Comparison of ENCODE assay signal across 16 cellular contexts in the genomic region with DNA sequence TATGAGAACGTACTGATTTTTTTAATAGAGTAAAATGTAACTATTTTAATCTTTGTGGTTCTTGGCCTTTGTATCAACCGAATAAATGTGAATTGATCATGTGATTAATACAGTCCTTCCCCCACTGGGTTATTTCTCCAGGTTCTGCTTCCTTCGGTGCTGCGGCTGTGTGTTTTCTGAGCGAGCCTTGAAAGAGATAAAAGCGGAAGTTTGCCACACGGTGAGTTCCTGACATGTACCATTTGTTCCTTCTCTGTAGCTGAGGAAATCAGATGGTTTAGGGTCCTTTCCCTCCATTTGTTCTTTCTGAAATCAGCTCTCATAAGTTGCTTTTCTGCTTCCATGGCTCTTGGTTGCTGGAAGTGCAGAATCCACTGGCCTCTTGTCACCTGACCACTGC. TPM values are rescaled to one million over a fixed set of nuclear protein-coding genes. Genes with fewer than 3 reads are reported as not detected.
DNase-seq lines count a peak whose midpoint lies in the region; TF ChIP-seq lines count a peak whose summit lies in the region.
"Had no signal": no experiment of that assay in that cellular context is flagged by ENCODE, and none has a peak within 500 bp of the region (broad histone marks: within the 10 kb centered on the region; RNA-seq: fewer than 3 reads in every experiment).

No MANE protein-coding gene starts in this region.

- no peak overlapping the region for H3K9ac ChIP-seq in BLaER1

- intact Hi-C loops in activated CD4-positive, alpha-beta memory T cell treated with anti-CD3 and anti-CD28 coated beads for 36 hours (cut with micrococcal nuclease): no loop called here
- intact Hi-C loops in esophagus squamous epithelium (cut with DNase I): no loop called here
- intact Hi-C loops in prostate gland (cut with DNase I): no loop called here

- TF ChIP-seq POLR2A in esophagus squamous epithelium (IDR thresholded peaks at IDR 0.05) (no peak), prostate gland (IDR thresholded peaks at IDR 0.05) (no peak)

- H3K36me3 Mint-ChIP-seq in activated CD4-positive, alpha-beta memory T cell treated with anti-CD3 and anti-CD28 coated beads for 36 hours: peaks cover 53% of the 10 kb centered on the region
- peaks cover 13 to 64% (median 34%) of the 10 kb centered on the region in 3 donors for H3K36me3 Mint-ChIP-seq in immature natural killer cell

- 78 to 81% methylated on average over 4 to 7 of the region's 7 CpGs for WGBS in esophagus squamous epithelium, 2 donors
- 78% methylated on average over 7 of the region's 7 CpGs for WGBS in prostate gland

- peaks cover 42% of the 10 kb centered on the region; the same call in 1 of the 2 replicates for H4K20me1 ChIP-seq in BLaER1

- no peaks in the 10 kb centered on the region for H3K9me3 ChIP-seq in BLaER1
- no peaks in the 10 kb centered on the region for H3K9me3 ChIP-seq in esophagus squamous epithelium
- H3K9me3 ChIP-seq in prostate gland: no peaks in the 10 kb centered on the region

- H3K27ac Mint-ChIP-seq in activated CD4-positive, alpha-beta memory T cell treated with anti-CD3 and anti-CD28 coated beads for 36 hours: peak overlapping the region; percentile 59
- H3K27ac Mint-ChIP-seq in immature natural killer cell: peak overlapping the region in 4 of 6 donors; percentile 3 to 82 (median 42)

- POLR2A ChIA-PET in activated CD4-positive, alpha-beta memory T cell treated with anti-CD3 and anti-CD28 coated beads for 36 hours (lab: Charles Lee): no interaction called here

- no peaks in the 10 kb centered on the region for H3K9me3 Mint-ChIP-seq in activated CD4-positive, alpha-beta memory T cell treated with anti-CD3 and anti-CD28 coated beads for 36 hours
- H3K9me3 Mint-ChIP-seq in immature natural killer cell: peaks cover 0 to 2% (median 0%) of the 10 kb centered on the region in 6 donors

- H3K4me3 Mint-ChIP-seq in activated CD4-positive, alpha-beta memory T cell treated with anti-CD3 and anti-CD28 coated beads for 36 hours: no peak overlapping the region
- H3K4me3 Mint-ChIP-seq in immature natural killer cell: no peak overlapping the region

- DNase-seq in GDM1 (lab: John Stamatoyannopoulos, UW) (peak; percentile 49), immature natural killer cell (no peak), esophagus squamous epithelium (lab: John Stamatoyannopoulos, UW) (no peak), SW 1271 (lab: John Stamatoyannopoulos, UW) (no peak), prostate gland (ENCODE audit: low spot score) (no peak)
- DNase-seq in activated CD4-positive, alpha-beta memory T cell treated with anti-CD3 and anti-CD28 coated beads for 36 hours: no peak
- DNase-seq in activated CD4-positive, CD25-positive, alpha-beta regulatory T cell treated with anti-CD3 and anti-CD28 coated beads, Interleukin-2, amount 50 U/mL, for 72 hours: no peak
- DNase-seq: activated CD4-positive, alpha-beta T cell treated with anti-CD3 and anti-CD28 coated beads, Interleukin-2, amount 50 U/mL, for 1 hour; NCI-H1092 treated with DMSO at 0.1 percent for 48 hours; NCI-H345; retina; stimulated activated CD4-positive, alpha-beta T cell treated with anti-CD3 and anti-CD28 coated beads, Interleukin-2, amount 100 ng/mL, for 24 hours had no signal

- H3K4me1 ChIP-seq in BLaER1 (peaks cover 17% of the 10 kb centered on the region), esophagus squamous epithelium (no peaks in the 10 kb centered on the region), prostate gland (replicated peaks) (no peaks in the 10 kb centered on the region)

- no peak for TF ChIP-seq CTCF in esophagus squamous epithelium (IDR thresholded peaks at IDR 0.05)
- no peak for TF ChIP-seq CTCF in prostate gland (IDR thresholded peaks at IDR 0.05)

- H3K36me3 ChIP-seq in BLaER1: peaks cover 95% of the 10 kb centered on the region
- peaks cover 8 to 100% (median 31%) of the 10 kb centered on the region in 3 donors for H3K36me3 ChIP-seq in esophagus squamous epithelium
- H3K36me3 ChIP-seq in prostate gland: peaks cover 0 to 3% of the 10 kb centered on the region in 2 donors

- no peak overlapping the region for H3K4me3 ChIP-seq in BLaER1
- H3K4me3 ChIP-seq in esophagus squamous epithelium: no peak overlapping the region
- H3K4me3 ChIP-seq in prostate gland: no peak overlapping the region

- H3K4me1 Mint-ChIP-seq in activated CD4-positive, alpha-beta memory T cell treated with anti-CD3 and anti-CD28 coated beads for 36 hours (ENCODE audit: low read depth): peaks cover 30% of the 10 kb centered on the region
- H3K4me1 Mint-ChIP-seq in immature natural killer cell: peaks cover 9 to 56% of the 10 kb centered on the region in 2 donors

- H3K27me3 Mint-ChIP-seq in activated CD4-positive, alpha-beta memory T cell treated with anti-CD3 and anti-CD28 coated beads for 36 hours: no peaks in the 10 kb centered on the region
- H3K27me3 Mint-ChIP-seq in immature natural killer cell (ENCODE audit: low read depth in 3 of 3): peaks cover 0 to 2% (median 0%) of the 10 kb centered on the region in 3 donors

- H3K27ac ChIP-seq in BLaER1: 0 out of 2 replicates have a peak overlapping the region, but pooled peaks have one; percentile 38
- no peak overlapping the region for H3K27ac ChIP-seq in esophagus squamous epithelium
- H3K27ac ChIP-seq in prostate gland: no peak overlapping the region

- H3K4me2 ChIP-seq in BLaER1: peak overlapping the region; percentile 52

- CTCF ChIA-PET in activated CD4-positive, alpha-beta memory T cell treated with anti-CD3 and anti-CD28 coated beads for 36 hours (lab: Charles Lee): no interaction called here

- H3K27me3 ChIP-seq in BLaER1 (no peaks in the 10 kb centered on the region), esophagus squamous epithelium (no peaks in the 10 kb centered on the region), prostate gland (replicated peaks; ENCODE audit: insufficient read depth) (no peaks in the 10 kb centered on the region)

RNA-seq across cellular contexts. Expression of a gene that starts 15.5 kb away (rescaled TPM):
- total RNA-seq in activated CD4-positive, alpha-beta memory T cell treated with anti-CD3 and anti-CD28 coated beads for 36 hours: 10 to 100 TPM; 81.8 to 83.1 TPM
- polyA plus RNA-seq in immature natural killer cell: 100 to 1,000 TPM; 155 to 163 (median 161) TPM
- total RNA-seq in esophagus squamous epithelium: 10 to 100 TPM; 40.3 to 53.6 (median 44.7) TPM
- total RNA-seq in prostate gland: 10 to 100 TPM; 71.3 to 81.7 TPM

RNA-seq across cellular contexts. Expression of a gene that starts 40.6 kb away (rescaled TPM):
- under 1 TPM; 0.59 to 0.99 TPM for total RNA-seq in activated CD4-positive, alpha-beta memory T cell treated with anti-CD3 and anti-CD28 coated beads for 36 hours
- polyA plus RNA-seq in immature natural killer cell: under 1 TPM in 2 of 3 donors, not detected in 1; 0.39 to 0.57 TPM
- total RNA-seq in esophagus squamous epithelium (not detected), prostate gland (1 to 10 TPM in 1 of 2 donors, not detected in 1; 1.6 TPM)
- total RNA-seq: cardiac septum, kidney epithelial cell had no signal

RNA-seq across cellular contexts. Expression of a gene that starts 49.1 kb away (rescaled TPM):
- total RNA-seq in activated CD4-positive, alpha-beta memory T cell treated with anti-CD3 and anti-CD28 coated beads for 36 hours: under 1 TPM; 0.63 to 0.93 TPM
- under 1 TPM in 2 of 3 donors, not detected in 1; 0.56 to 0.57 TPM for polyA plus RNA-seq in immature natural killer cell
- not detected for total RNA-seq in esophagus squamous epithelium
- 1 to 10 TPM in 1 of 2 donors, not detected in 1; 7.6 TPM for total RNA-seq in prostate gland
- total RNA-seq: cardiac septum, kidney epithelial cell had no signal
- polyA plus RNA-seq: BJ had no signal
